Comparison of ENCODE assay signal across 18 cellular contexts in the genomic region with DNA sequence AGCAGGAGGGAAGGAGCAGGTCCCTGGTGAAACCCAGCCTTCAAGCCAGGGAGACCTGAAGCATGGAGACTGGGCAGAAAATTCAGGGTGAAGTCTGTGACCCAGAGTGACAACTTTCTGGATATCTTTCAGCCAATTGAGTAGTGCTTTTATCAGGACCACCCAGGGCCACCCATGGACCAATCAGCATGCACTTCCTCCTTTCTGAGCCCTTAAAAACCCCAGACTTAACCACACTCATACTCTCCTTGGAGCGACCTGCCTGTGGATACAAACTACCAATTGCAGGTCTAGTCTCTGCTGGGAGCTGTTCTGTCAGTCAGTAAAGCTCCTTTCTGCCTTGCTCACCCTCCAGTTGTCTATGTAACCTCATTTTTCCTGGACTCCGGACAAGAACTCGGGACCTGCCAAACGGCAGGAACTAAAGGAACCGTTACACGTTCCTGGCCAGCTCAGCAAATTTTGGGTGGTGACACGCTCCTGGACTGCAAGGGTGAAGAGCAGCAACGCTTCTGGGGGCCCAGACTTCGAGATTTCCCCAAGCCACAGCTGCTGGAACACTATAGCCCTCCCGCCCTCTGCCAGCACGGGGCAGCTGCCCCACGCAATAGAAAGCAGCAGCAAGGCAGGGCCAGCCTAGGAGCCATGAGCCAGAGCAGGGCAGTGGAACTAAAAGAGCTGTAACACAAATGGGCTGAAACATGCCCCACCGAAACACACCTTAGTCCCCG.
DNase-seq lines count a peak whose midpoint lies in the region; ATAC-seq and TF ChIP-seq lines count a peak whose summit lies in the region.
"Had no signal": no experiment of that assay in that cellular context is flagged by ENCODE, and none has a peak within 500 bp of the region (broad histone marks: within the 10 kb centered on the region; RNA-seq: fewer than 3 reads in every experiment).

No MANE protein-coding gene starts in this region.

- H3K27me3 ChIP-seq in OCI-LY1 (ENCODE audit: insufficient read depth, low read length) (no peaks in the 10 kb centered on the region), right cardiac atrium (ENCODE audit: control insufficient read depth, insufficient read depth) (no peaks in the 10 kb centered on the region)
- H3K27me3 ChIP-seq: pancreas, SJCRH30, thyroid gland had no signal

- H3K9me3 Mint-ChIP-seq in stimulated activated effector memory CD8-positive, alpha-beta T cell treated with anti-CD3 and anti-CD28 coated beads, Interleukin-12 subunit alpha, Interleukin-12 subunit beta, amount 100 ng/mL, for 72 hours = peaks cover 11% of the 10 kb centered on the region

- H3K9ac ChIP-seq in OCI-LY1 (ENCODE audit: low read length) = peak overlapping the region; percentile 72
- H3K9ac ChIP-seq: KMS-11 had no signal

- TF ChIP-seq POLR2A in lower leg skin (IDR thresholded peaks at IDR 0.05) = no peak

- H3K27ac ChIP-seq in OCI-LY1 (ENCODE audit: low read depth, low read length, poor library complexity, severe bottlenecking) (peak overlapping the region; percentile 99), right cardiac atrium (ENCODE audit: low read length) (no peak overlapping the region)
- H3K27ac ChIP-seq: KMS-11, pancreas, SJCRH30, thyroid gland had no signal

- H3K36me3 ChIP-seq in OCI-LY1 (ENCODE audit: insufficient read depth, low read length) = 0 out of 2 replicates have a peak, but pooled peaks cover 6% of the 10 kb centered on the region
- H3K36me3 ChIP-seq: pancreas, SJCRH30, thyroid gland had no signal

- H3K9me3 ChIP-seq in OCI-LY1 (ENCODE audit: low read length) = no peaks in the 10 kb centered on the region
- no peaks in the 10 kb centered on the region for H3K9me3 ChIP-seq in right cardiac atrium (ENCODE audit: control insufficient read depth, low read length)
- H3K9me3 ChIP-seq: pancreas, SJCRH30, thyroid gland had no signal

- H3K4me3 ChIP-seq in OCI-LY1 (ENCODE audit: low read depth, low read length, poor library complexity, severe bottlenecking) = peak overlapping the region; percentile 56
- H3K4me3 ChIP-seq in right cardiac atrium (ENCODE audit: low read length) = no peak overlapping the region
- no peak overlapping the region for H3K4me3 ChIP-seq in lower leg skin (ENCODE audit: low read depth, poor library complexity, severe bottlenecking)
- H3K4me3 ChIP-seq: pancreas, SJCRH30, thyroid gland had no signal

- H3K4me2 ChIP-seq in OCI-LY1 (ENCODE audit: low read length) = peak overlapping the region; percentile 83
- H3K4me2 ChIP-seq: KMS-11 had no signal

- H3K27ac Mint-ChIP-seq in stimulated activated effector memory CD8-positive, alpha-beta T cell treated with anti-CD3 and anti-CD28 coated beads, Interleukin-12 subunit alpha, Interleukin-12 subunit beta, amount 100 ng/mL, for 72 hours = no peak overlapping the region
- H3K27ac Mint-ChIP-seq: activated T-cell treated with anti-CD3 and anti-CD28 coated beads, Interleukin-2, amount 50 U/mL, for 72 hours had no signal

- no peaks in the 10 kb centered on the region for H3K79me2 ChIP-seq in OCI-LY1 (ENCODE audit: insufficient read depth, low read length)

- TF ChIP-seq CTCF in OCI-LY1 (IDR thresholded peaks at IDR 0.05; ENCODE audit: low read length) = no peak
- no peak for TF ChIP-seq CTCF in lower leg skin (IDR thresholded peaks at IDR 0.05)

- no peaks in the 10 kb centered on the region for H3K4me1 Mint-ChIP-seq in stimulated activated effector memory CD8-positive, alpha-beta T cell treated with anti-CD3 and anti-CD28 coated beads, Interleukin-12 subunit alpha, Interleukin-12 subunit beta, amount 100 ng/mL, for 72 hours

- H4K20me1 ChIP-seq in OCI-LY1 (ENCODE audit: insufficient read depth, low read length) = no peaks in the 10 kb centered on the region

- peak; percentile 37 for ATAC-seq in GM18873 (IDR thresholded peaks at IDR 0.05; ENCODE audit: low FRiP score, unreplicated experiment)
- peak; percentile 32 for ATAC-seq in HG02759 (IDR thresholded peaks at IDR 0.05; ENCODE audit: unreplicated experiment)
- peak; percentile 19 for ATAC-seq in stimulated activated effector memory CD8-positive, alpha-beta T cell treated with anti-CD3 and anti-CD28 coated beads, Interleukin-12 subunit alpha, Interleukin-12 subunit beta, amount 100 ng/mL, for 72 hours
- no peak for ATAC-seq in right cardiac atrium
- ATAC-seq: activated T-cell treated with anti-CD3 and anti-CD28 coated beads, Interleukin-2, amount 50 U/mL, for 72 hours; pancreas had no signal

- intact Hi-C loops in right cardiac atrium (cut with DNase I) (no loop called here), lower leg skin (cut with DNase I; ENCODE audit: low total_unique reads) (no loop called here)

- H3K36me3 Mint-ChIP-seq in stimulated activated effector memory CD8-positive, alpha-beta T cell treated with anti-CD3 and anti-CD28 coated beads, Interleukin-12 subunit alpha, Interleukin-12 subunit beta, amount 100 ng/mL, for 72 hours = no peaks in the 10 kb centered on the region

- H3K4me1 ChIP-seq in OCI-LY1 (ENCODE audit: insufficient read depth, low read length, severe bottlenecking) = peaks cover 63% of the 10 kb centered on the region
- no peaks in the 10 kb centered on the region for H3K4me1 ChIP-seq in right cardiac atrium (ENCODE audit: control insufficient read depth, insufficient read depth, low read length)
- H3K4me1 ChIP-seq: pancreas, SJCRH30, thyroid gland had no signal

- 73% methylated on average over 14 of the region's 14 CpGs for WGBS in right cardiac atrium
- 81 to 87% methylated on average over 14 of the region's 14 CpGs for WGBS in lower leg skin, 2 donors

- H3K9me2 ChIP-seq in OCI-LY1 (ENCODE audit: low read depth, low read length) = no peaks in the 10 kb centered on the region

- H3K4me3 Mint-ChIP-seq in stimulated activated effector memory CD8-positive, alpha-beta T cell treated with anti-CD3 and anti-CD28 coated beads, Interleukin-12 subunit alpha, Interleukin-12 subunit beta, amount 100 ng/mL, for 72 hours = no peak overlapping the region
- H3K4me3 Mint-ChIP-seq: activated T-cell treated with anti-CD3 and anti-CD28 coated beads, Interleukin-2, amount 50 U/mL, for 72 hours had no signal

- DNase-seq in stimulated activated effector memory CD8-positive, alpha-beta T cell treated with anti-CD3 and anti-CD28 coated beads, Interleukin-12 subunit alpha, Interleukin-12 subunit beta, amount 100 ng/mL, for 72 hours (ENCODE audit: low spot score in 2 of 2) = no peak
- no peak for DNase-seq in right cardiac atrium
- DNase-seq in HPDE6-E6E7 (ENCODE audit: extremely low spot score) = no peak
- no peak for DNase-seq in lower leg skin (ENCODE audit: low spot score in 2 of 2)
- DNase-seq in NCI-H1105 (lab: John Stamatoyannopoulos, UW) = no peak
- DNase-seq: activated T-cell treated with anti-CD3 and anti-CD28 coated beads, Interleukin-2, amount 50 U/mL, for 72 hours; DMS153; effector memory CD4-positive, alpha-beta T cell; NCI-H1436 treated with DMSO at 0.1 percent for 48 hours; stimulated activated CD4-positive, alpha-beta T cell treated with anti-CD3 and anti-CD28 coated beads, Interleukin-2, amount 100 ng/mL, for 48 hours; stimulated activated CD8-positive, alpha-beta memory T cell treated with anti-CD3 and anti-CD28 coated beads, Interleukin-4, amount 100 ng/mL, for 48 hours; thyroid gland had no signal

- H2AFZ ChIP-seq in OCI-LY1 (ENCODE audit: low read length) = no peak overlapping the region

- H3F3A ChIP-seq in OCI-LY1 (ENCODE audit: insufficient read depth, low read length) = peaks cover 3% of the 10 kb centered on the region; the same call in 1 of the 2 replicates

Comparison
In these comparisons a context has a peak if more than half of its experiments do, and no peak if none do; other contexts are left out.
1. ATAC-seq: peak in GM18873 (single experiment), HG02759 (single experiment) and stimulated activated effector memory CD8-positive, alpha-beta T cell treated with anti-CD3 and anti-CD28 coated beads, Interleukin-12 subunit alpha, Interleukin-12 subunit beta, amount 100 ng/mL, for 72 hours (single experiment); none in right cardiac atrium (0 of 2).